Comparison of ENCODE assay signal across 33 cellular contexts in genomic region chr3:45365060-45365459, GRCh38. TPM values are rescaled to one million over a fixed set of nuclear protein-coding genes. Genes with fewer than 3 reads are reported as not detected.
DNase-seq lines count a peak whose midpoint lies in the region; ATAC-seq, FAIRE-seq and TF ChIP-seq lines count a peak whose summit lies in the region.
"Had no signal": no experiment of that assay in that cellular context is flagged by ENCODE, and none has a peak within 500 bp of the region (broad histone marks: within the 10 kb centered on the region; RNA-seq: fewer than 3 reads in every experiment).

No MANE protein-coding gene starts in this region.

- H3K4me2 ChIP-seq in astrocyte (ENCODE audit: low read length), result no peak overlapping the region
- H3K4me2 ChIP-seq: BLaER1 had no signal

- peaks cover 3% of the 10 kb centered on the region for H3K9me3 Mint-ChIP-seq in astrocyte (ENCODE audit: unreplicated experiment)
- H3K9me3 Mint-ChIP-seq in activated CD8-positive, alpha-beta T cell treated with anti-CD3 and anti-CD28 coated beads for 36 hours, result no peaks in the 10 kb centered on the region

- H3K36me3 ChIP-seq in astrocyte (ENCODE audit: insufficient read depth, low read length), result no peaks in the 10 kb centered on the region
- H3K36me3 ChIP-seq: BLaER1, cardiac muscle cell, heart left ventricle, SJSA1, tibial artery had no signal

- no peaks in the 10 kb centered on the region for H3K79me2 ChIP-seq in astrocyte (ENCODE audit: insufficient read depth, low read length)

- no peaks in the 10 kb centered on the region for H3K27me3 Mint-ChIP-seq in astrocyte (ENCODE audit: low read depth, unreplicated experiment)
- H3K27me3 Mint-ChIP-seq in activated CD8-positive, alpha-beta T cell treated with anti-CD3 and anti-CD28 coated beads for 36 hours, result peaks cover 14% of the 10 kb centered on the region

- FAIRE-seq in D721Med (lab: Jason Lieb, UNC) (peak; percentile 81), astrocyte (lab: Jason Lieb, UNC) (peak; percentile 88)

- POLR2A ChIA-PET in activated CD8-positive, alpha-beta T cell treated with anti-CD3 and anti-CD28 coated beads for 36 hours (lab: Charles Lee), result no interaction called here

- H3K36me3 Mint-ChIP-seq in astrocyte (ENCODE audit: low read depth, unreplicated experiment), result no peaks in the 10 kb centered on the region
- H3K36me3 Mint-ChIP-seq in activated CD8-positive, alpha-beta T cell treated with anti-CD3 and anti-CD28 coated beads for 36 hours (ENCODE audit: low read depth), result no peaks in the 10 kb centered on the region

- intact Hi-C loops in activated CD8-positive, alpha-beta T cell treated with anti-CD3 and anti-CD28 coated beads for 36 hours (cut with micrococcal nuclease), result no loop called here

- ATAC-seq in GM21737 (IDR thresholded peaks at IDR 0.05; ENCODE audit: unreplicated experiment), result no peak
- no peak for ATAC-seq in activated CD8-positive, alpha-beta T cell treated with anti-CD3 and anti-CD28 coated beads for 36 hours
- ATAC-seq: heart left ventricle; naive thymus-derived CD8-positive, alpha-beta T cell; sciatic nerve had no signal

- H3K4me3 ChIP-seq in astrocyte (ENCODE audit: insufficient read depth, low read depth, low read length), result no peak overlapping the region
- H3K4me3 ChIP-seq: BLaER1, cardiac muscle cell, coronary artery, heart left ventricle, SJSA1, tibial artery had no signal

- H4K20me1 ChIP-seq in astrocyte (ENCODE audit: insufficient read depth, low read length), result no peaks in the 10 kb centered on the region
- H4K20me1 ChIP-seq: BLaER1 had no signal

- H3K4me3 Mint-ChIP-seq in astrocyte (ENCODE audit: unreplicated experiment), result no peak overlapping the region
- no peak overlapping the region for H3K4me3 Mint-ChIP-seq in activated CD8-positive, alpha-beta T cell treated with anti-CD3 and anti-CD28 coated beads for 36 hours
- H3K4me3 Mint-ChIP-seq: activated T-helper 1 cell treated with anti-CD3 and anti-CD28 coated beads, Interleukin-12 subunit alpha, Interleukin-12 subunit beta, Interleukin-2, Interleukin-4 antibody, amounts not matched to agents 30 ng/mL and 10 ng/mL and 1 ng/mL, durations not matched to agents 14 hours and 24 hours and 36 hours; naive thymus-derived CD8-positive, alpha-beta T cell; T-helper 1 cell treated with Interleukin-12 subunit alpha and Interleukin-12 subunit beta and Interleukin-4 antibody, amounts not matched to agents 30 μg/mL and 1 μg/mL, for 36 hours had no signal

- TF ChIP-seq CTCF in D721Med (IDR thresholded peaks at IDR 0.05; ENCODE audit: insufficient read depth, missing control alignments), result no peak
- no peak for TF ChIP-seq CTCF in astrocyte (IDR thresholded peaks at IDR 0.05; ENCODE audit: insufficient read depth, low read depth, low read length)
- no peak for TF ChIP-seq CTCF in activated CD8-positive, alpha-beta T cell treated with anti-CD3 and anti-CD28 coated beads for 36 hours (IDR thresholded peaks at IDR 0.05)

- CTCF ChIA-PET in activated CD8-positive, alpha-beta T cell treated with anti-CD3 and anti-CD28 coated beads for 36 hours (lab: Charles Lee), result no interaction called here

- H3K27ac Mint-ChIP-seq in astrocyte (ENCODE audit: unreplicated experiment), result peak overlapping the region; percentile 10
- H3K27ac Mint-ChIP-seq in activated CD8-positive, alpha-beta T cell treated with anti-CD3 and anti-CD28 coated beads for 36 hours, result no peak overlapping the region
- H3K27ac Mint-ChIP-seq: activated T-helper 1 cell treated with anti-CD3 and anti-CD28 coated beads, Interleukin-12 subunit alpha, Interleukin-12 subunit beta, Interleukin-2, Interleukin-4 antibody, amounts not matched to agents 30 ng/mL and 10 ng/mL and 1 ng/mL, durations not matched to agents 14 hours and 24 hours and 36 hours; naive thymus-derived CD8-positive, alpha-beta T cell; progenitor cell of endocrine pancreas; T-helper 1 cell treated with Interleukin-12 subunit alpha and Interleukin-12 subunit beta and Interleukin-4 antibody, amounts not matched to agents 30 μg/mL and 1 μg/mL, for 36 hours had no signal

- H3K9me3 ChIP-seq in astrocyte (ENCODE audit: insufficient read depth, low read depth, low read length), result no peaks in the 10 kb centered on the region
- H3K9me3 ChIP-seq: heart left ventricle, SJSA1, tibial artery had no signal

- DNase-seq in D721Med (ENCODE audit: insufficient read length, low spot score), result no peak
- DNase-seq in NCI-H82 (lab: John Stamatoyannopoulos, UW), result peak; percentile 68
- peak; percentile 36 for DNase-seq in astrocyte (ENCODE audit: low read depth)
- DNase-seq in iris pigment epithelial cell (ENCODE audit: low read depth), result peak; percentile 59
- DNase-seq in activated CD8-positive, alpha-beta T cell treated with anti-CD3 and anti-CD28 coated beads for 36 hours, result no peak
- DNase-seq in C1 segment of cervical spinal cord (lab: John Stamatoyannopoulos, UW), result no peak
- DNase-seq in NCI-H524 treated with DMSO at 0.1 percent for 48 hours (lab: John Stamatoyannopoulos, UW), result no peak
- DNase-seq: ACHN; activated CD4-positive, alpha-beta T cell treated with anti-CD3 and anti-CD28 coated beads, Interleukin-2, amount 50 U/mL, for 48 hours; activated CD8-positive, alpha-beta memory T cell treated with anti-CD3 and anti-CD28 coated beads, Interleukin-2, amount 50 U/mL, for 4 hours; activated naive CD4-positive, alpha-beta T cell treated with Interleukin-2 at 50 U/mL for 16 hours; amniotic stem cell; COR-L47; effector memory CD4-positive, alpha-beta T cell; erythroblast; GF-D8; heart left ventricle; naive thymus-derived CD8-positive, alpha-beta T cell; NCI-H1092; NCI-H1694; NCI-H446; RPMI8226; stimulated activated CD4-positive, alpha-beta T cell treated with anti-CD3 and anti-CD28 coated beads, Interleukin-4, amount 100 ng/mL, for 1 hour; tibial artery had no signal

- H3K4me1 Mint-ChIP-seq in astrocyte (ENCODE audit: low read depth, unreplicated experiment), result peaks cover 31% of the 10 kb centered on the region
- no peaks in the 10 kb centered on the region for H3K4me1 Mint-ChIP-seq in activated CD8-positive, alpha-beta T cell treated with anti-CD3 and anti-CD28 coated beads for 36 hours (ENCODE audit: low read depth)

- no peak overlapping the region for H3K9ac ChIP-seq in astrocyte (ENCODE audit: low read length)
- H3K9ac ChIP-seq: BLaER1 had no signal

- peaks cover 13% of the 10 kb centered on the region for H3K4me1 ChIP-seq in astrocyte (ENCODE audit: insufficient read depth, low read length)
- H3K4me1 ChIP-seq: BLaER1, tibial artery had no signal

- no peak overlapping the region for H3K27ac ChIP-seq in astrocyte (ENCODE audit: low read depth, low read length)
- H3K27ac ChIP-seq: BLaER1, cardiac muscle cell, coronary artery, heart left ventricle, SJSA1, tibial artery had no signal

- H2AFZ ChIP-seq in astrocyte (ENCODE audit: low read depth, low read length), result no peak overlapping the region

- no peaks in the 10 kb centered on the region for H3K27me3 ChIP-seq in astrocyte (ENCODE audit: insufficient read depth, low read length)
- H3K27me3 ChIP-seq: BLaER1, cardiac muscle cell, heart left ventricle, SJSA1, tibial artery had no signal

RNA-seq across cellular contexts. Expression of gene LARS2, which starts 23.3 kb away (rescaled TPM):
- 19.2 and 20.8 TPM in 2 replicates for total RNA-seq in astrocyte
- 10 to 100 TPM; 29.2 to 33.1 TPM for total RNA-seq in activated CD8-positive, alpha-beta T cell treated with anti-CD3 and anti-CD28 coated beads for 36 hours

Comparison
In these comparisons a context has a peak if more than half of its experiments do, and no peak if none do; other contexts are left out.
1. DNase-seq: peak in NCI-H82 (single experiment), astrocyte (single experiment) and iris pigment epithelial cell (single experiment); none in D721Med (single experiment), activated CD8-positive, alpha-beta T cell treated with anti-CD3 and anti-CD28 coated beads for 36 hours (single experiment), C1 segment of cervical spinal cord (0 of 14) and NCI-H524 treated with DMSO at 0.1 percent for 48 hours (single experiment).